In genomic region chr20:10434832-10435812, GRCh38 we compare ENCODE assay signal across 8 cellular contexts. TPM values are rescaled to one million over a fixed set of nuclear protein-coding genes. Genes with fewer than 3 reads are reported as not detected.
A peak's percentile ranks its signal among the peaks of the same experiment; 100 is the strongest.
DNase-seq lines count a peak whose midpoint lies in the region; ATAC-seq, FAIRE-seq and TF ChIP-seq lines count a peak whose summit lies in the region.

Gene SLX4IP, plus strand, starts transcription at chr20:10435305. Its CDS starts 22,900 bp downstream, at chr20:10458205.

- H3K27ac ChIP-seq in right atrium auricular region (peak within 1 kb of the TSS; percentile 95 to 97), psoas muscle (peak within 1 kb of the TSS; percentile 96)

- WGBS in psoas muscle, 3 donors: 2 to 4% (median 3%) methylated on average over 32 of the region's 32 CpGs

- H3K9me3 ChIP-seq in right atrium auricular region (no peaks in the 10 kb centered on the region), psoas muscle (no peaks in the 10 kb centered on the region)

- H3K36me3 ChIP-seq in right atrium auricular region: no peaks in the 10 kb centered on the region
- no peaks in the 10 kb centered on the region for H3K36me3 ChIP-seq in psoas muscle (ENCODE audit: insufficient read depth in 1 of 2, low read depth in 1 of 2)

- H3K4me3 ChIP-seq in right atrium auricular region: peak within 1 kb of the TSS; percentile 66 to 90
- peak within 1 kb of the TSS; percentile 95 for H3K4me3 ChIP-seq in psoas muscle

- H3K27me3 ChIP-seq in right atrium auricular region (no peaks in the 10 kb centered on the region), psoas muscle (ENCODE audit: insufficient read depth in 3 of 3, low read length in 2 of 3) (no peaks in the 10 kb centered on the region)

- H3K4me1 ChIP-seq in right atrium auricular region: peaks cover 0 to 26% of the 10 kb centered on the region in 2 donors
- peaks cover 28% of the 10 kb centered on the region for H3K4me1 ChIP-seq in psoas muscle

- no peak for FAIRE-seq in urothelium cell line (lab: Jason Lieb, UNC)

- TF ChIP-seq CTCF in right atrium auricular region (IDR thresholded peaks at IDR 0.05): no peak
- no peak for TF ChIP-seq CTCF in psoas muscle (IDR thresholded peaks at IDR 0.05)

- peak; percentile 94 to 96 for DNase-seq in NCI-H187 (lab: John Stamatoyannopoulos, UW)
- DNase-seq in T-helper 2 cell: peak; percentile 43 to 96 (median 74)
- peak; percentile 47 to 96 (median 90) for DNase-seq in anterior cingulate cortex (lab: John Stamatoyannopoulos, UW)
- peak; percentile 95 for DNase-seq in right atrium auricular region (ENCODE audit: low spot score)
- DNase-seq in psoas muscle: peak; percentile 85 to 93
- peak; percentile 86 for DNase-seq in urothelium cell line (ENCODE audit: low spot score)

- intact Hi-C loops in psoas muscle (cut with DNase I): loop anchor here in 1 of 2 donors (10.0 kb wide), 1 partner anchor 400 kb away; the partner anchor contains the start of gene ANKEF1

- ATAC-seq in GM18502 (IDR thresholded peaks at IDR 0.05; ENCODE audit: poor library complexity, unreplicated experiment) (peak; percentile 62), HG02943 (IDR thresholded peaks at IDR 0.05; ENCODE audit: low read depth, unreplicated experiment) (peak; percentile 57), psoas muscle (peak; percentile 74 to 85 (median 80))

RNA-seq across cellular contexts. Expression of gene SLX4IP, which starts in this region (rescaled TPM):
- total RNA-seq in right atrium auricular region: 1 to 10 TPM; 1.1 to 2.0 TPM
- 1 to 10 TPM in 1 of 4 donors, under 1 TPM in 3; 0.78 to 1.9 (median 0.90) TPM for total RNA-seq in psoas muscle
- polyA plus RNA-seq in psoas muscle: 1 to 10 TPM in 1 of 3 donors, under 1 TPM in 2; 0.20 to 1.2 (median 0.45) TPM

Comparison
In these comparisons a context has a peak if more than half of its experiments do, and no peak if none do; other contexts are left out.
1. Peak in every context shown above with its lines: DNase-seq, ATAC-seq, H3K4me3 ChIP-seq and H3K27ac ChIP-seq.